ENCODE assay signal across 15 cellular contexts in genomic region chr5:149210968-149211495, GRCh38.
A peak's percentile ranks its signal among the peaks of the same experiment; 100 is the strongest.
DNase-seq lines count a peak whose midpoint lies in the region; ATAC-seq and TF ChIP-seq lines count a peak whose summit lies in the region.
"Had no signal": no experiment of that assay in that cellular context is flagged by ENCODE, and none has a peak within 500 bp of the region (broad histone marks: within the 10 kb centered on the region; RNA-seq: fewer than 3 reads in every experiment).

No MANE protein-coding gene starts in this region.

- peak overlapping the region; percentile 96 for H3K27ac ChIP-seq in IMR-90 (ENCODE audit: insufficient read depth, low read length)
- H3K27ac ChIP-seq in endodermal cell (ENCODE audit: low read depth, low read length) = no peak overlapping the region
- no peak overlapping the region for H3K27ac ChIP-seq in neuronal stem cell (replicated peaks; ENCODE audit: low read length)
- no peak overlapping the region for H3K27ac ChIP-seq in colonic mucosa

- no peaks in the 10 kb centered on the region for H3K36me3 Mint-ChIP-seq in activated CD8-positive, alpha-beta memory T cell treated with anti-CD3 and anti-CD28 coated beads, Interleukin-2, amount 10 ng/mL, durations not matched to agents 7 days and 5 days
- no peaks in the 10 kb centered on the region for H3K36me3 Mint-ChIP-seq in endodermal cell (ENCODE audit: low read depth)
- peaks cover 5% of the 10 kb centered on the region for H3K36me3 Mint-ChIP-seq in Caco-2 (ENCODE audit: insufficient read depth, unreplicated experiment)
- H3K36me3 Mint-ChIP-seq: CD4-positive, alpha-beta memory T cell had no signal

- H4K5ac ChIP-seq in IMR-90 (ENCODE audit: low read depth, low read length) = peak overlapping the region; percentile 47

- POLR2A ChIA-PET in IMR-90 (lab: Charles Lee; ENCODE audit: unreplicated experiment) = no interaction called here
- POLR2A ChIA-PET in Caco-2 (lab: Charles Lee) = no interaction called here

- H3K14ac ChIP-seq in IMR-90 (replicated peaks; ENCODE audit: low read depth, low read length) (peak overlapping the region; percentile 92), neuronal stem cell (ENCODE audit: low read length) (no peak overlapping the region)

- H3K27me3 ChIP-seq in IMR-90 (ENCODE audit: control insufficient read depth, insufficient read depth, low read length) (no peaks in the 10 kb centered on the region), endodermal cell (ENCODE audit: control insufficient read depth, insufficient read depth, low read length, poor library complexity, severe bottlenecking) (no peaks in the 10 kb centered on the region), neuronal stem cell (ENCODE audit: control insufficient read depth in 3 of 3, insufficient read depth in 3 of 3, low read depth in 1 of 3, low read length in 3 of 3) (no peaks in the 10 kb centered on the region), Caco-2 (replicated peaks; ENCODE audit: control insufficient read depth, insufficient read depth, low read length) (no peaks in the 10 kb centered on the region; the same call in 1 of the 2 replicates), colonic mucosa (no peaks in the 10 kb centered on the region)

- peak overlapping the region; percentile 100 for H2AK5ac ChIP-seq in IMR-90 (ENCODE audit: low read depth, low read length)
- H2AK5ac ChIP-seq in neuronal stem cell (ENCODE audit: low read depth, low read length) = no peak overlapping the region

- H3K4me1 ChIP-seq in IMR-90 (ENCODE audit: control insufficient read depth, insufficient read depth, low read length) = peaks cover 47% of the 10 kb centered on the region
- peaks cover 4% of the 10 kb centered on the region for H3K4me1 ChIP-seq in endodermal cell (ENCODE audit: control insufficient read depth, insufficient read depth, low read length)
- peaks cover 0 to 2% of the 10 kb centered on the region in 2 donors for H3K4me1 ChIP-seq in neuronal stem cell (ENCODE audit: control insufficient read depth in 2 of 2, insufficient read depth in 1 of 2, low read depth in 1 of 2, low read length in 2 of 2)
- H3K4me1 ChIP-seq in Caco-2 = no peaks in the 10 kb centered on the region
- no peaks in the 10 kb centered on the region for H3K4me1 ChIP-seq in colonic mucosa

- no peaks in the 10 kb centered on the region for H3K9me3 Mint-ChIP-seq in activated CD8-positive, alpha-beta memory T cell treated with anti-CD3 and anti-CD28 coated beads, Interleukin-2, amount 10 ng/mL, durations not matched to agents 7 days and 5 days (ENCODE audit: low read depth)
- H3K9me3 Mint-ChIP-seq in endodermal cell = no peaks in the 10 kb centered on the region
- no peaks in the 10 kb centered on the region for H3K9me3 Mint-ChIP-seq in Caco-2 (ENCODE audit: unreplicated experiment)
- H3K9me3 Mint-ChIP-seq: activated T-helper 17 cell treated with anti-CD3 and anti-CD28 coated beads, Interleukin-2, amount 50 U/mL, for 72 hours had no signal

- in situ Hi-C loops in IMR-90 (cut with MboI; ENCODE audit: low sequenced_read_pairs) = loop anchor here (5.0 kb wide), 1 partner anchor 69 kb away; the partner anchor contains the start of gene ABLIM3

- H3K4ac ChIP-seq in IMR-90 (ENCODE audit: low read depth, low read length) = peak overlapping the region; percentile 99
- H3K4ac ChIP-seq in neuronal stem cell (ENCODE audit: low read length) = no peak overlapping the region

- CTCF ChIA-PET in activated CD8-positive, alpha-beta memory T cell treated with anti-CD3 and anti-CD28 coated beads, Interleukin-2, amount 10 ng/mL, durations not matched to agents 7 days and 5 days (lab: Charles Lee) = no interaction called here
- CTCF ChIA-PET in IMR-90 (lab: Yijun Ruan, JAX) (no interaction called here), Caco-2 (lab: Charles Lee) (no interaction called here)

- H2BK15ac ChIP-seq in IMR-90 (ENCODE audit: low read depth, low read length) (peak overlapping the region; percentile 99; the same call in 2 of the 3 replicates), neuronal stem cell (ENCODE audit: low read length) (no peak overlapping the region)

- 100% methylated on average over 1 of the region's 4 CpGs; no CpG with 5 or more reads in 1 of the 2 experiments for WGBS in IMR-90 (ENCODE audit: extremely low coverage in 2 of 2, insufficient read length in 1 of 2), 2 experiments
- WGBS in endodermal cell (ENCODE audit: insufficient coverage in 1 of 2, insufficient read length in 1 of 2), 2 experiments = 94 to 95% methylated on average over 2 to 3 of the region's 4 CpGs
- no CpG with 5 or more reads among the region's 4 CpGs for WGBS in neuronal stem cell (ENCODE audit: extremely low coverage in 2 of 2, insufficient read length in 2 of 2, insufficient replicate concordance in 1 of 2), 2 donors

- H3K9ac ChIP-seq in IMR-90 (ENCODE audit: low read depth, low read length) (no peak overlapping the region), endodermal cell (ENCODE audit: extremely low read depth, low read length, poor library complexity, severe bottlenecking) (no peak overlapping the region), neuronal stem cell (ENCODE audit: low read depth, low read length, poor library complexity) (no peak overlapping the region), colonic mucosa (ENCODE audit: low read depth in 2 of 2, low read length in 2 of 2) (no peak overlapping the region)

- peak overlapping the region; percentile 82; the same call in 1 of the 2 replicates for H3K56ac ChIP-seq in IMR-90 (ENCODE audit: extremely low read depth, insufficient read depth, low read length)

- no peak for TF ChIP-seq RAD21 in IMR-90 (IDR thresholded peaks at IDR 0.05; ENCODE audit: low read length)

- no peak overlapping the region for H3K4me2 ChIP-seq in IMR-90 (ENCODE audit: low read depth, low read length)
- H3K4me2 ChIP-seq in neuronal stem cell (ENCODE audit: insufficient read depth, low read length, poor library complexity, severe bottlenecking) = no peak overlapping the region

- TF ChIP-seq POLR2A in IMR-90 (IDR thresholded peaks at IDR 0.05; ENCODE audit: low read depth, low read length) = no peak

- H2AK9ac ChIP-seq in IMR-90 (replicated peaks; ENCODE audit: low read depth, low read length, poor library complexity) = peak overlapping the region; percentile 67

- intact Hi-C loops in IMR-90 (cut with micrococcal nuclease) = no loop called here
- intact Hi-C loops in Caco-2 (cut with micrococcal nuclease; ENCODE audit: unreplicated experiment) = no loop called here
- intact Hi-C loops in colonic mucosa (cut with DNase I) = no loop called here

- ATAC-seq in activated CD8-positive, alpha-beta memory T cell treated with anti-CD3 and anti-CD28 coated beads, Interleukin-2, amount 10 ng/mL, durations not matched to agents 7 days and 5 days = no peak
- ATAC-seq in IMR-90 (ENCODE audit: low read depth) = no peak
- ATAC-seq: activated T-helper 17 cell treated with anti-CD3 and anti-CD28 coated beads, Interleukin-2, amount 50 U/mL, for 72 hours had no signal

- H3K4me3 ChIP-seq in IMR-90 (ENCODE audit: insufficient read depth, low read depth, low read length) (no peak overlapping the region), endodermal cell (ENCODE audit: low read length) (no peak overlapping the region), neuronal stem cell (ENCODE audit: low read length in 2 of 2) (no peak overlapping the region), Caco-2 (ENCODE audit: low read depth, low read length) (no peak overlapping the region), colonic mucosa (no peak overlapping the region)

- BruUV-seq in IMR-90 (replicated peaks; lab: Mats Ljungman, UMichigan) (no TSS peak), Caco-2 (replicated peaks; lab: Mats Ljungman, UMichigan) (no TSS peak)

- peak; percentile 31 for DNase-seq in activated CD8-positive, alpha-beta memory T cell treated with anti-CD3 and anti-CD28 coated beads, Interleukin-2, amount 10 ng/mL, durations not matched to agents 7 days and 5 days
- DNase-seq in activated CD8-positive, alpha-beta memory T cell treated with anti-CD3 and anti-CD28 coated beads for 24 hours = no peak
- DNase-seq in IMR-90 = no peak
- peak; percentile 61 for DNase-seq in endodermal cell
- DNase-seq in neuronal stem cell (ENCODE audit: low spot score) = peak; percentile 41
- DNase-seq in Caco-2 = no peak
- DNase-seq in colonic mucosa = no peak
- DNase-seq in amniotic stem cell (lab: John Stamatoyannopoulos, UW) = no peak
- DNase-seq: amygdala; foreskin melanocyte; NCI-H2029; NCI-H526 treated with DMSO at 0.1 percent for 48 hours; stimulated activated CD4-positive, alpha-beta T cell treated with anti-CD3 and anti-CD28 coated beads, Interleukin-2, amount 100 ng/mL, for 48 hours had no signal

- no peak overlapping the region for H3K4me3 Mint-ChIP-seq in activated CD8-positive, alpha-beta memory T cell treated with anti-CD3 and anti-CD28 coated beads, Interleukin-2, amount 10 ng/mL, durations not matched to agents 7 days and 5 days
- H3K4me3 Mint-ChIP-seq in endodermal cell (no peak overlapping the region), Caco-2 (ENCODE audit: unreplicated experiment) (no peak overlapping the region)
- H3K4me3 Mint-ChIP-seq: activated T-helper 17 cell treated with anti-CD3 and anti-CD28 coated beads, Interleukin-2, amount 50 U/mL, for 72 hours; CD4-positive, alpha-beta memory T cell had no signal

- peak overlapping the region; percentile 98 for H3K23ac ChIP-seq in IMR-90 (ENCODE audit: low read depth, low read length)
- no peak overlapping the region for H3K23ac ChIP-seq in neuronal stem cell (ENCODE audit: low read depth, low read length, poor library complexity)

- no peak overlapping the region for H3K27ac Mint-ChIP-seq in activated CD8-positive, alpha-beta memory T cell treated with anti-CD3 and anti-CD28 coated beads, Interleukin-2, amount 10 ng/mL, durations not matched to agents 7 days and 5 days
- H3K27ac Mint-ChIP-seq in endodermal cell = no peak overlapping the region
- H3K27ac Mint-ChIP-seq in Caco-2 (ENCODE audit: unreplicated experiment) = no peak overlapping the region
- H3K27ac Mint-ChIP-seq: activated T-helper 17 cell treated with anti-CD3 and anti-CD28 coated beads, Interleukin-2, amount 50 U/mL, for 72 hours had no signal

- H3K4me1 Mint-ChIP-seq in activated CD8-positive, alpha-beta memory T cell treated with anti-CD3 and anti-CD28 coated beads, Interleukin-2, amount 10 ng/mL, durations not matched to agents 7 days and 5 days = no peaks in the 10 kb centered on the region
- H3K4me1 Mint-ChIP-seq in endodermal cell (peaks cover 4% of the 10 kb centered on the region), Caco-2 (ENCODE audit: low read depth, unreplicated experiment) (no peaks in the 10 kb centered on the region)

- peaks cover 59% of the 10 kb centered on the region for H3K9me1 ChIP-seq in IMR-90 (ENCODE audit: insufficient read depth, low read length)

- no peaks in the 10 kb centered on the region for H3K9me3 ChIP-seq in IMR-90 (ENCODE audit: control insufficient read depth, insufficient read depth, low read length)
- H3K9me3 ChIP-seq in endodermal cell (ENCODE audit: control insufficient read depth, low read length) = no peaks in the 10 kb centered on the region
- no peaks in the 10 kb centered on the region for H3K9me3 ChIP-seq in neuronal stem cell (replicated peaks in 1 of 2; ENCODE audit: control insufficient read depth in 2 of 2, insufficient read depth in 1 of 2, low read depth in 1 of 2, low read length in 2 of 2)
- no peaks in the 10 kb centered on the region for H3K9me3 ChIP-seq in Caco-2
- H3K9me3 ChIP-seq in colonic mucosa = no peaks in the 10 kb centered on the region

- H2BK120ac ChIP-seq in IMR-90 (ENCODE audit: low read depth, low read length) (peak overlapping the region; percentile 98), neuronal stem cell (ENCODE audit: low read depth, low read length) (no peak overlapping the region)

- H3K79me1 ChIP-seq in IMR-90 (ENCODE audit: low read depth in 1 of 2, low read length in 2 of 2) = peaks cover 9 to 66% of the 10 kb centered on the region in 2 experiments; a peak in 3 of 4 replicates
- no peaks in the 10 kb centered on the region for H3K79me1 ChIP-seq in neuronal stem cell (ENCODE audit: low read depth, low read length)

- H4K20me1 ChIP-seq in IMR-90 (ENCODE audit: insufficient read depth, low read length) = no peaks in the 10 kb centered on the region; the same call in 1 of the 2 replicates

- H2AFZ ChIP-seq in IMR-90 (replicated peaks; ENCODE audit: low read length, poor library complexity) (no peak overlapping the region), neuronal stem cell (ENCODE audit: low read length) (no peak overlapping the region)

- H3K36me3 ChIP-seq in IMR-90 (ENCODE audit: control insufficient read depth, insufficient read depth, low read length) (peaks cover 15% of the 10 kb centered on the region), endodermal cell (ENCODE audit: control insufficient read depth, insufficient read depth, low read length) (no peaks in the 10 kb centered on the region), neuronal stem cell (replicated peaks in 1 of 2; ENCODE audit: control insufficient read depth in 2 of 2, insufficient read depth in 2 of 2, low read length in 2 of 2) (no peaks in the 10 kb centered on the region), Caco-2 (ENCODE audit: control insufficient read depth, insufficient read depth, low read length) (no peaks in the 10 kb centered on the region), colonic mucosa (no peaks in the 10 kb centered on the region)

- H3K27me3 Mint-ChIP-seq in activated CD8-positive, alpha-beta memory T cell treated with anti-CD3 and anti-CD28 coated beads, Interleukin-2, amount 10 ng/mL, durations not matched to agents 7 days and 5 days = no peaks in the 10 kb centered on the region
- H3K27me3 Mint-ChIP-seq in endodermal cell (ENCODE audit: insufficient read depth) (peaks cover 1% of the 10 kb centered on the region), Caco-2 (ENCODE audit: insufficient read depth, unreplicated experiment) (peaks cover 7% of the 10 kb centered on the region)
- H3K27me3 Mint-ChIP-seq: CD4-positive, alpha-beta memory T cell had no signal

- H4K8ac ChIP-seq in IMR-90 (ENCODE audit: low read depth in 2 of 2, low read length in 2 of 2) (peak overlapping the region; percentile 68 to 87), neuronal stem cell (ENCODE audit: low read depth, low read length) (no peak overlapping the region)

- H4K91ac ChIP-seq in IMR-90 (ENCODE audit: insufficient read depth, low read depth, low read length) (peak overlapping the region; percentile 99), neuronal stem cell (ENCODE audit: low read depth, low read length, poor library complexity) (no peak overlapping the region)

- dilution Hi-C loops in IMR-90 (cut with HindIII; ENCODE audit: low sequenced_read_pairs, unreplicated experiment) = no loop called here

- TF ChIP-seq CTCF in IMR-90 (conservative IDR thresholded peaks at IDR 0.05; ENCODE audit: low read depth, low read length) = no peak
- TF ChIP-seq CTCF in endodermal cell (conservative IDR thresholded peaks at IDR 0.05) = no peak
- TF ChIP-seq CTCF in Caco-2 (IDR thresholded peaks at IDR 0.05; ENCODE audit: insufficient read depth in 1 of 2, low read depth in 1 of 2, low read length in 1 of 2, severe bottlenecking in 1 of 2, unreplicated experiment in 1 of 2) = no peak
- no peak for TF ChIP-seq CTCF in colonic mucosa (IDR thresholded peaks at IDR 0.05)

- no peak overlapping the region for H2BK12ac ChIP-seq in neuronal stem cell (ENCODE audit: low read length)

- H3K18ac ChIP-seq in IMR-90 (ENCODE audit: low read depth, low read length) = peak overlapping the region; percentile 88
- no peak overlapping the region for H3K18ac ChIP-seq in neuronal stem cell (ENCODE audit: low read length)

- H2BK5ac ChIP-seq in IMR-90 (ENCODE audit: low read depth, low read length, poor library complexity, severe bottlenecking) (peak overlapping the region; percentile 95), neuronal stem cell (ENCODE audit: low read length) (no peak overlapping the region)

- peak overlapping the region; percentile 98 for H2BK20ac ChIP-seq in IMR-90 (ENCODE audit: low read depth, low read length)

Comparison
In these comparisons a context has a peak if more than half of its experiments do, and no peak if none do; other contexts are left out.
1. DNase-seq: peak in activated CD8-positive, alpha-beta memory T cell treated with anti-CD3 and anti-CD28 coated beads, Interleukin-2, amount 10 ng/mL, durations not matched to agents 7 days and 5 days (single experiment), endodermal cell (single experiment) and neuronal stem cell (single experiment); none in activated CD8-positive, alpha-beta memory T cell treated with anti-CD3 and anti-CD28 coated beads for 24 hours (single experiment), IMR-90 (single experiment), Caco-2 (0 of 2), colonic mucosa (single experiment) and amniotic stem cell (single experiment).